In the genomic region with DNA sequence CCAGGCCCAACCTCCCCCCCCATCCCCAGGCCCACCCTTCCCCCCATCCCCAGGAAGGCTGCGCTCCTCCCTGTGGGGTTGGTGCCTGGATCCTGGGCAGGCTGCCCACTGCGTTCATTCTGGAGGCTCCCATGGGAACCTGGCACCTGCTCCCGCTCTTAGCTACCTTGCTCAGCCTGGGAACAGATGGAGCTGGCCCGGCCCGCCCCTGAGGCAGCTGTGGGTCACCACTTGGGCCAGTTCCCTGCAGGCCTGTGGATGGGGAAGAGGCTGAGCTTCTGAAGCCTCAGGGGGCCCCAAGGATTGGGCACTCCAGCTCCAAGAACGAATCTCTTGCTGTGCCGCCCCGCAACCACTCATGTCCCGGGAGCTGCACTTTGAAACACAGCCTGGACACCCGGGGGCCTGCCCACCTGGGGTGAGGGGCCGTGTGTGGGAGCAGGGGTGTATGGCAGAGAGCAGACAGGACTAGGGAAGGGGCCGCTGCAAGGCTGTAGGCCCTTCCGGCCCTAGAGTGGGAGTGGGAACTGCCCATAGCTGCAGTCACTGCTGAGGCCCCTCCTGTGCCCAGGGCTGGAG, we compare ENCODE assay signal across 12 cellular contexts. TPM values are rescaled to one million over a fixed set of nuclear protein-coding genes. Genes with fewer than 3 reads are reported as not detected.
DNase-seq lines count a peak whose midpoint lies in the region; ATAC-seq, FAIRE-seq and TF ChIP-seq lines count a peak whose summit lies in the region.
"Had no signal": no experiment of that assay in that cellular context is flagged by ENCODE, and none has a peak within 500 bp of the region (broad histone marks: within the 10 kb centered on the region; RNA-seq: fewer than 3 reads in every experiment).

No MANE protein-coding gene starts in this region.

- H3K79me2 ChIP-seq in HepG2 (ENCODE audit: insufficient read depth, low read length), result no peaks in the 10 kb centered on the region

- in situ Hi-C loops in HepG2 (cut with HindIII; ENCODE audit: extremely low pct_ligation_motif_present, low pct_unique_long_range_greater_than_20kb), result no loop called here

- H3K4me3 ChIP-seq in right lobe of liver (no peak overlapping the region), HepG2 (replicated peaks in 1 of 3; ENCODE audit: insufficient read depth in 1 of 3, low read depth in 2 of 3, low read length in 3 of 3) (no peak overlapping the region), endodermal cell (ENCODE audit: low read length) (no peak overlapping the region)

- no peak for TF ChIP-seq EP300 in HepG2 (IDR thresholded peaks at IDR 0.05; ENCODE audit: low read depth in 2 of 2, low read length in 2 of 2)
- no peak for TF ChIP-seq EP300 in HepG2 (CRISPR knock-in tag; IDR thresholded peaks at IDR 0.05; ENCODE audit: borderline replicate concordance)

- no peaks in the 10 kb centered on the region for H3K36me3 ChIP-seq in right lobe of liver
- H3K36me3 ChIP-seq in HepG2 (replicated peaks in 1 of 2; ENCODE audit: control insufficient read depth in 1 of 2, insufficient read depth in 2 of 2, low read length in 2 of 2), result no peaks in the 10 kb centered on the region
- H3K36me3 ChIP-seq in endodermal cell (ENCODE audit: control insufficient read depth, insufficient read depth, low read length), result no peaks in the 10 kb centered on the region

- H3K9me3 ChIP-seq in right lobe of liver (no peaks in the 10 kb centered on the region), HepG2 (ENCODE audit: low read length) (no peaks in the 10 kb centered on the region), endodermal cell (ENCODE audit: control insufficient read depth, low read length) (no peaks in the 10 kb centered on the region)

- H3K36me3 Mint-ChIP-seq in endodermal cell (ENCODE audit: low read depth), result no peaks in the 10 kb centered on the region
- H3K36me3 Mint-ChIP-seq: activated naive CD8-positive, alpha-beta T cell treated with anti-CD3 and anti-CD28 coated beads for 36 hours had no signal

- no peak for TF ChIP-seq CTCF in right lobe of liver (IDR thresholded peaks at IDR 0.05)
- TF ChIP-seq CTCF in HepG2 (CRISPR knock-in tag; IDR thresholded peaks at IDR 0.05), result no peak
- no peak for TF ChIP-seq CTCF in endodermal cell (conservative IDR thresholded peaks at IDR 0.05)

- H3K9ac ChIP-seq in HepG2 (ENCODE audit: insufficient read depth, low read depth, low read length) (no peak overlapping the region), endodermal cell (ENCODE audit: extremely low read depth, low read length, poor library complexity, severe bottlenecking) (no peak overlapping the region)

- no peak for FAIRE-seq in HepG2 (lab: Jason Lieb, UNC)
- FAIRE-seq: HTR-8/SVneo had no signal

- DNase-seq in right lobe of liver (peak; percentile 64 to 88 (median 78)), HepG2 (ENCODE audit: low spot score) (no peak), NCI-H2196 (lab: John Stamatoyannopoulos, UW; ENCODE audit: unreplicated experiment) (peak; percentile 98), endodermal cell (no peak), islet precursor cell (no peak), AG20443 (ENCODE audit: low spot score) (no peak)
- DNase-seq in activated CD4-positive, alpha-beta T cell treated with anti-CD3 and anti-CD28 coated beads for 4 hours, result no peak
- no peak for DNase-seq in stimulated activated CD4-positive, alpha-beta T cell treated with anti-CD3 and anti-CD28 coated beads, Interleukin-12 subunit alpha, Interleukin-12 subunit beta, amount 100 ng/mL, for 4 hours
- DNase-seq: activated naive CD8-positive, alpha-beta T cell treated with anti-CD3 and anti-CD28 coated beads for 36 hours; occipital lobe had no signal

- no peak overlapping the region for H2AFZ ChIP-seq in HepG2 (ENCODE audit: low read length)

- no peaks in the 10 kb centered on the region for H3K27me3 Mint-ChIP-seq in endodermal cell (ENCODE audit: insufficient read depth)

- CTCF ChIA-PET in HepG2 (lab: Yijun Ruan, JAX; ENCODE audit: low intra/inter-chr PET ratio, low total read pairs), result interaction anchor here (0.6 kb wide), 1 partner anchor 906 kb away, joined by 3 read pairs; no protein-coding TSS in a partner anchor

- H3K27ac ChIP-seq in right lobe of liver (no peak overlapping the region), HepG2 (ENCODE audit: extremely low read length, insufficient read depth, low read length) (no peak overlapping the region), endodermal cell (ENCODE audit: low read depth, low read length) (peak overlapping the region; percentile 10)

- H3K4me1 ChIP-seq in right lobe of liver (peaks cover 0 to 26% (median 15%) of the 10 kb centered on the region in 4 donors), HepG2 (ENCODE audit: insufficient read depth, low read length) (no peaks in the 10 kb centered on the region), endodermal cell (ENCODE audit: control insufficient read depth, insufficient read depth, low read length) (no peaks in the 10 kb centered on the region)

- TF ChIP-seq POLR2A in right lobe of liver (IDR thresholded peaks at IDR 0.05) (no peak), HepG2 (IDR thresholded peaks at IDR 0.05; ENCODE audit: insufficient read depth in 1 of 2, low read depth in 2 of 2, low read length in 2 of 2) (no peak)

- no peaks in the 10 kb centered on the region for H4K20me1 ChIP-seq in HepG2 (ENCODE audit: insufficient read depth, low read length)

- no peaks in the 10 kb centered on the region for H3K4me1 Mint-ChIP-seq in endodermal cell

- BruUV-seq in HepG2 (replicated peaks; lab: Mats Ljungman, UMichigan), result no TSS peak

- no peaks in the 10 kb centered on the region for H3K9me3 Mint-ChIP-seq in endodermal cell
- H3K9me3 Mint-ChIP-seq: activated naive CD8-positive, alpha-beta T cell treated with anti-CD3 and anti-CD28 coated beads for 36 hours; dendritic cell treated with granulocyte-macrophage colony-stimulating factor and Interleukin-4, amounts not matched to agents 40 ng/mL and 50 ng/mL, for 4 days had no signal

- intact Hi-C loops in right lobe of liver (cut with DNase I) (no loop called here), HepG2 (cut with micrococcal nuclease; ENCODE audit: unreplicated experiment) (no loop called here)

- no peak overlapping the region for H3K4me3 Mint-ChIP-seq in endodermal cell
- H3K4me3 Mint-ChIP-seq: activated naive CD8-positive, alpha-beta T cell treated with anti-CD3 and anti-CD28 coated beads for 36 hours; dendritic cell treated with granulocyte-macrophage colony-stimulating factor and Interleukin-4, amounts not matched to agents 40 ng/mL and 50 ng/mL, for 4 days had no signal

- no peak for TF ChIP-seq RAD21 in HepG2 (CRISPR knock-in tag; IDR thresholded peaks at IDR 0.05)

- H3K27me3 ChIP-seq in right lobe of liver (no peaks in the 10 kb centered on the region), HepG2 (ENCODE audit: control insufficient read depth in 1 of 2, insufficient read depth in 2 of 2, low read length in 2 of 2) (no peaks in the 10 kb centered on the region), endodermal cell (ENCODE audit: control insufficient read depth, insufficient read depth, low read length, poor library complexity, severe bottlenecking) (no peaks in the 10 kb centered on the region)

- POLR2A ChIA-PET in HepG2 (lab: Yijun Ruan, JAX), result no interaction called here

- WGBS in right lobe of liver (ENCODE audit: insufficient coverage, low coverage, low lambda C conversion rate, missing lambda C conversion rate), result 27% methylated on average over 2 of the region's 13 CpGs
- WGBS in HepG2 (ENCODE audit: low lambda C conversion rate), result 55% methylated on average over 12 of the region's 13 CpGs
- 89 to 94% methylated on average over 6 to 13 of the region's 13 CpGs for WGBS in endodermal cell (ENCODE audit: insufficient coverage in 1 of 2, insufficient read length in 1 of 2), 2 experiments

- no peak overlapping the region for H3K27ac Mint-ChIP-seq in endodermal cell
- H3K27ac Mint-ChIP-seq: activated naive CD8-positive, alpha-beta T cell treated with anti-CD3 and anti-CD28 coated beads for 36 hours; dendritic cell treated with granulocyte-macrophage colony-stimulating factor and Interleukin-4, amounts not matched to agents 40 ng/mL and 50 ng/mL, for 4 days had no signal

- ATAC-seq in right lobe of liver (peak; percentile 14 to 73 (median 45)), HepG2 (no peak)

- H3K4me2 ChIP-seq in HepG2 (ENCODE audit: low read depth, low read length), result no peak overlapping the region

TF ChIP-seq in HepG2, 621 proteins besides CTCF, POLR2A, EP300 and RAD21:
- TF ChIP-seq NRL (CRISPR knock-in tag; IDR thresholded peaks at IDR 0.05; ENCODE audit: borderline replicate concordance), result no peak

RNA-seq across cellular contexts. Expression of a gene that starts 37.7 kb away (rescaled TPM):
- total RNA-seq in right lobe of liver, result 1 to 10 TPM; 2.5 to 6.4 (median 4.9) TPM
- total RNA-seq in HepG2 (2016; rRNA removed; fragmentation: Illumina TruSeq; extraction: Trizol), result 0.94 and 1.7 TPM in 2 replicates
- 1.4 and 1.8 TPM in 2 replicates for total RNA-seq in HepG2 (2016; cell fraction: cytosol; rRNA removed; fragmentation: Illumina TruSeq; extraction: Trizol; ENCODE audit: low read depth)
- total RNA-seq in HepG2 (2016; cell fraction: insoluble cytoplasmic fraction; rRNA removed; fragmentation: Illumina TruSeq; extraction: Trizol), result 1.2 and 1.8 TPM in 2 replicates
- 1.2 and 1.9 TPM in 2 replicates for total RNA-seq in HepG2 (2016; cell fraction: membrane; rRNA removed; fragmentation: Illumina TruSeq; extraction: Trizol)
- 2.8 and 3.9 TPM in 2 replicates for total RNA-seq in HepG2 (2016; cell fraction: nucleus; rRNA removed; fragmentation: Illumina TruSeq; extraction: Trizol)
- polyA plus RNA-seq in HepG2 (2011; rRNA removed), result 1.4 TPM in 2 replicates
- polyA plus RNA-seq in HepG2 (2011; cell fraction: cytosol; rRNA removed), result 0.42 and 0.64 TPM in 2 replicates
- 15.9 and 22.2 TPM in 2 replicates for polyA plus RNA-seq in HepG2 (2011; cell fraction: nucleus; rRNA removed)
- 1.8 and 2.5 TPM in 2 replicates for polyA plus RNA-seq in HepG2 (2012)
- polyA plus RNA-seq in HepG2 (2016; cell fraction: cytosol; fragmentation: Illumina TruSeq; extraction: Trizol; ENCODE audit: low read depth), result 1.1 and 1.4 TPM in 2 replicates
- polyA plus RNA-seq in HepG2 (2016; cell fraction: insoluble cytoplasmic fraction; fragmentation: Illumina TruSeq; extraction: Trizol; ENCODE audit: low read depth), result 1.3 and 1.9 TPM in 2 replicates
- polyA plus RNA-seq in HepG2 (2016; cell fraction: membrane; fragmentation: Illumina TruSeq; extraction: Trizol; ENCODE audit: low read depth), result 1.9 and 2.3 TPM in 2 replicates
- 9.5 and 11.0 TPM in 2 replicates for polyA plus RNA-seq in HepG2 (2016; cell fraction: nucleus; fragmentation: Illumina TruSeq; extraction: Trizol; ENCODE audit: insufficient read depth, low read depth)
- 1.7 and 5.4 TPM in 2 replicates for polyA minus RNA-seq in HepG2 (2011; rRNA and poly(A)+ RNA removed; ENCODE audit: low replicate concordance)
- 1.1 and 1.9 TPM in 2 replicates for polyA minus RNA-seq in HepG2 (2011; cell fraction: cytosol; rRNA and poly(A)+ RNA removed)
- polyA minus RNA-seq in HepG2 (2011; cell fraction: nucleus; rRNA and poly(A)+ RNA removed), result 5.5 and 5.9 TPM in 2 replicates
- 10 to 100 TPM; 63.9 to 78.1 TPM for total RNA-seq in endodermal cell
- 40.3 TPM for polyA plus RNA-seq in endodermal cell (2013, experiment 1 of 2)
- 37.2 TPM for polyA plus RNA-seq in endodermal cell (2013, experiment 2 of 2)

Comparison
In these comparisons a context has a peak if more than half of its experiments do, and no peak if none do; other contexts are left out.
1. DNase-seq: peak in right lobe of liver (3 of 3) and NCI-H2196 (single experiment); none in HepG2 (single experiment), endodermal cell (single experiment), activated CD4-positive, alpha-beta T cell treated with anti-CD3 and anti-CD28 coated beads for 4 hours (0 of 2), islet precursor cell (single experiment), AG20443 (single experiment) and stimulated activated CD4-positive, alpha-beta T cell treated with anti-CD3 and anti-CD28 coated beads, Interleukin-12 subunit alpha, Interleukin-12 subunit beta, amount 100 ng/mL, for 4 hours (single experiment).
2. RNA of a gene that starts 37.7 kb away (total RNA-seq): 63.9 to 78.1 TPM in endodermal cell; 2.5 to 6.4 TPM in right lobe of liver and 0.94 to 3.9 TPM in HepG2; every median in the first group is over 4 times any median in the second.